32 cellular contexts compared by ENCODE assay signal in the genomic region with DNA sequence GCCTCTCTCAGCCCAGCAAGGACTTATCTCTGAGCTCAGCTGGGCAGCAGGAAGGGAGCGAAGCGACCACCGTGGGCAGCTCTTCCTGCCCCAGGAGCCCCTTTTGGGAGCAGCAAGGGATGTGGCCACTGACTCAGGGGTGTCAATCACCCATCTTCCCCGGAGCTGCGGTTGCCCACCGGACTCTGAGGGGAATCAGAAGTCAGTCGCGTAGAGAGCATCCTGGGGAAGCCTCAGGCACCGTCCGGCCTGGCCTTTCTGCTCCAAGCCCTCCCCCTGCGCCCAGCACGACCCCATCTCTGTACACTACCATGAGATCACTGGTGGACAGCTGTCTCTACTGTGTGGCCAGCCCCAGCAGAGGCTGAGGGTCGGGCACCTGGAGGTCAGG. TPM values are rescaled to one million over a fixed set of nuclear protein-coding genes. Genes with fewer than 3 reads are reported as not detected.
DNase-seq lines count a peak whose midpoint lies in the region; ATAC-seq, FAIRE-seq and TF ChIP-seq lines count a peak whose summit lies in the region.
"Had no signal": no experiment of that assay in that cellular context is flagged by ENCODE, and none has a peak within 500 bp of the region (broad histone marks: within the 10 kb centered on the region; RNA-seq: fewer than 3 reads in every experiment).

No MANE protein-coding gene starts in this region.

- WGBS in K562 (ENCODE audit: insufficient coverage, low coverage, missing lambda C conversion rate) = 22% methylated on average over 13 of the region's 13 CpGs
- 60% methylated on average over 1 of the region's 13 CpGs for WGBS in suprapubic skin

- peak overlapping the region; percentile 45 for H3K27ac ChIP-seq in HL-60 (replicated peaks)
- H3K27ac ChIP-seq in K562 (ENCODE audit: extremely low read depth, low read depth, low read length) = peak overlapping the region; percentile 90
- H3K27ac ChIP-seq in suprapubic skin = no peak overlapping the region
- H3K27ac ChIP-seq: gastroesophageal sphincter, left lung, tibial artery, WERI-Rb-1 had no signal

- ATAC-seq in K562 (peak; percentile 1; the same call in 2 of the 3 replicates), GM21825 (IDR thresholded peaks at IDR 0.05; ENCODE audit: unreplicated experiment) (no peak), GM19035 (IDR thresholded peaks at IDR 0.05; ENCODE audit: unreplicated experiment) (no peak)
- ATAC-seq: gastroesophageal sphincter; left lung; naive thymus-derived CD4-positive, alpha-beta T cell had no signal

- H3K9me1 ChIP-seq in K562 (ENCODE audit: control insufficient read depth, insufficient read depth, low read length) = peaks cover 5% of the 10 kb centered on the region

- peak overlapping the region; percentile 76 for H3K4me2 ChIP-seq in K562 (ENCODE audit: insufficient read depth, low read length)

- in situ Hi-C loops in K562 (cut with MboI) = no loop called here

- intact Hi-C loops in K562 (cut with micrococcal nuclease) (no loop called here), posterior vena cava (cut with DNase I) (no loop called here)

- peaks cover 67 to 71% of the 10 kb centered on the region in 2 experiments for H3K4me1 ChIP-seq in K562 (replicated peaks in 1 of 2; ENCODE audit: control insufficient read depth in 2 of 2, insufficient read depth in 2 of 2, low read length in 2 of 2)
- H3K4me1 ChIP-seq in suprapubic skin = peaks cover 5% of the 10 kb centered on the region
- H3K4me1 ChIP-seq: gastroesophageal sphincter, tibial artery had no signal

- FAIRE-seq in K562 (lab: Jason Lieb, UNC) = no peak
- FAIRE-seq: D721Med, endometrium, HTR-8/SVneo, RCC 7860 had no signal

- TF ChIP-seq RAD21 in K562 (CRISPR knock-in tag; conservative IDR thresholded peaks at IDR 0.05 in 1 of 2, IDR thresholded peaks at IDR 0.05 in 1 of 2) = no peak

- DNase-seq in HL-60 (ENCODE audit: low read depth in 1 of 2, low spot score in 1 of 2) = no peak
- DNase-seq in NB4 (ENCODE audit: low read depth) = peak; percentile 93
- peak in 2 of 4 experiments; percentile 35 to 80 for DNase-seq in K562 (ENCODE audit: extremely low read depth in 1 of 4, low spot score in 3 of 4)
- peak; percentile 50 for DNase-seq in posterior vena cava (ENCODE audit: low spot score)
- DNase-seq in suprapubic skin (ENCODE audit: low spot score in 2 of 2) = no peak
- no peak for DNase-seq in immature natural killer cell
- DNase-seq: activated CD4-positive, alpha-beta T cell treated with anti-CD3 and anti-CD28 coated beads, Interleukin-2, amount 10 ng/mL, durations not matched to agents 7 days and 5 days; activated gamma-delta T cell treated with Interleukin-2 at 50 U/mL for 16 hours; activated T-cell treated with anti-CD3 and anti-CD28 coated beads, Interleukin-2, amount 50 U/mL, for 24 hours; hippocampal formation; naive thymus-derived CD4-positive, alpha-beta T cell; NCI-H1105; NCI-H1930; NCI-H524 treated with DMSO at 0.1 percent for 48 hours; occipital lobe; stimulated activated naive CD4-positive, alpha-beta T cell treated with Interleukin-2 at 50 U/mL for 16 hours; tibial artery had no signal

- TF ChIP-seq POLR2A in NB4 (IDR thresholded peaks at IDR 0.05; ENCODE audit: extremely low read depth, insufficient read length) = no peak
- TF ChIP-seq POLR2A in K562 (conservative IDR thresholded peaks at IDR 0.05) = no peak
- no peak for TF ChIP-seq POLR2A in suprapubic skin (IDR thresholded peaks at IDR 0.05)

- peaks cover 0 to 3% of the 10 kb centered on the region in 2 donors for H3K4me1 Mint-ChIP-seq in immature natural killer cell
- H3K4me1 Mint-ChIP-seq: activated CD4-positive, alpha-beta T cell treated with anti-CD3 and anti-CD28 coated beads, Interleukin-2, amount 10 ng/mL, durations not matched to agents 7 days and 5 days; central memory CD8-positive, alpha-beta T cell had no signal

- H3K4me3 Mint-ChIP-seq in immature natural killer cell = no peak overlapping the region
- H3K4me3 Mint-ChIP-seq: activated CD4-positive, alpha-beta T cell treated with anti-CD3 and anti-CD28 coated beads, Interleukin-2, amount 10 ng/mL, durations not matched to agents 7 days and 5 days; activated T-cell treated with anti-CD3 and anti-CD28 coated beads, Interleukin-2, amount 50 U/mL, for 24 hours; central memory CD8-positive, alpha-beta T cell; dendritic cell treated with granulocyte-macrophage colony-stimulating factor and Interleukin-4, amounts not matched to agents 40 ng/mL and 50 ng/mL, for 4 days; T-helper 1 cell treated with Interleukin-12 subunit alpha and Interleukin-12 subunit beta and Interleukin-4 antibody, amounts not matched to agents 30 μg/mL and 1 μg/mL, for 36 hours had no signal

- H2AFZ ChIP-seq in K562 (ENCODE audit: low read depth, low read length) = peak overlapping the region; percentile 61

- H3K9me3 ChIP-seq in K562 (replicated peaks; ENCODE audit: control insufficient read depth, insufficient read depth, low read depth, low read length) (no peaks in the 10 kb centered on the region), suprapubic skin (no peaks in the 10 kb centered on the region)
- H3K9me3 ChIP-seq: gastroesophageal sphincter, left lung, tibial artery had no signal

- BruUV-seq in K562 (replicated peaks; lab: Mats Ljungman, UMichigan) = no TSS peak

- POLR2A ChIA-PET in K562 (lab: Yijun Ruan, JAX) = interaction anchor here (0.6 to 1.7 kb wide), 6 partner anchors 18 to 51 kb away, joined by 3 to 6 read pairs (median 4); a partner anchor contains a TSS

- no peak overlapping the region for H3K4me3 ChIP-seq in HL-60 (replicated peaks; ENCODE audit: insufficient read depth, low read length)
- H3K4me3 ChIP-seq in NB4 (ENCODE audit: low read depth, low read length) = no peak overlapping the region
- no peak overlapping the region for H3K4me3 ChIP-seq in K562
- no peak overlapping the region for H3K4me3 ChIP-seq in suprapubic skin
- H3K4me3 ChIP-seq: gastroesophageal sphincter, left lung, tibial artery had no signal

- H3K9me3 Mint-ChIP-seq in immature natural killer cell = no peaks in the 10 kb centered on the region
- H3K9me3 Mint-ChIP-seq: activated CD4-positive, alpha-beta T cell treated with anti-CD3 and anti-CD28 coated beads, Interleukin-2, amount 10 ng/mL, durations not matched to agents 7 days and 5 days; activated T-cell treated with anti-CD3 and anti-CD28 coated beads, Interleukin-2, amount 50 U/mL, for 24 hours; central memory CD8-positive, alpha-beta T cell; T-helper 1 cell treated with Interleukin-12 subunit alpha and Interleukin-12 subunit beta and Interleukin-4 antibody, amounts not matched to agents 30 μg/mL and 1 μg/mL, for 36 hours had no signal

- peaks cover 2% of the 10 kb centered on the region; the same call in 1 of the 3 replicates for H3K79me2 ChIP-seq in K562 (ENCODE audit: control insufficient read depth, insufficient read depth, low read length)

- TF ChIP-seq EP300 in K562 (IDR thresholded peaks at IDR 0.05; ENCODE audit: low read length) (peak; percentile 75; the same call in 1 of the 2 replicates), suprapubic skin (IDR thresholded peaks at IDR 0.05) (no peak)

- no peak overlapping the region for H3K27ac Mint-ChIP-seq in immature natural killer cell
- H3K27ac Mint-ChIP-seq: activated CD4-positive, alpha-beta T cell treated with anti-CD3 and anti-CD28 coated beads, Interleukin-2, amount 10 ng/mL, durations not matched to agents 7 days and 5 days; activated T-cell treated with anti-CD3 and anti-CD28 coated beads, Interleukin-2, amount 50 U/mL, for 24 hours; naive thymus-derived CD4-positive, alpha-beta T cell had no signal

- TF ChIP-seq CTCF in HL-60 (IDR thresholded peaks at IDR 0.05; ENCODE audit: insufficient read depth, low read length) (no peak), NB4 (IDR thresholded peaks at IDR 0.05; ENCODE audit: low read depth, low read length) (no peak), K562 (IDR thresholded peaks at IDR 0.05 in 2 of 3, conservative IDR thresholded peaks at IDR 0.05 in 1 of 3; ENCODE audit: insufficient read depth in 2 of 3, low read depth in 1 of 3, low read length in 3 of 3) (no peak), suprapubic skin (IDR thresholded peaks at IDR 0.05) (no peak)

- no peaks in the 10 kb centered on the region for H3K36me3 Mint-ChIP-seq in immature natural killer cell
- H3K36me3 Mint-ChIP-seq: CD14-positive monocyte had no signal

- no peaks in the 10 kb centered on the region for H3K27me3 ChIP-seq in HL-60 (ENCODE audit: insufficient read depth, poor library complexity, severe bottlenecking)
- H3K27me3 ChIP-seq in K562 (ENCODE audit: control insufficient read depth in 2 of 2, insufficient read depth in 2 of 2, low read length in 2 of 2) = no peaks in the 10 kb centered on the region
- H3K27me3 ChIP-seq in suprapubic skin = peaks cover 32% of the 10 kb centered on the region

- H3K9ac ChIP-seq in K562 (ENCODE audit: insufficient read depth in 1 of 2, low read depth in 2 of 2, low read length in 2 of 2) = peak overlapping the region; percentile 67 to 86

- no peaks in the 10 kb centered on the region for H3K36me3 ChIP-seq in K562 (ENCODE audit: control insufficient read depth, insufficient read depth, low read length)
- H3K36me3 ChIP-seq in suprapubic skin = no peaks in the 10 kb centered on the region
- H3K36me3 ChIP-seq: gastroesophageal sphincter, left lung, tibial artery, WERI-Rb-1 had no signal

- CTCF ChIA-PET in K562 (lab: Yijun Ruan, JAX; ENCODE audit: low intra/inter-chr PET ratio) = no interaction called here

- H3K27me3 Mint-ChIP-seq in immature natural killer cell (ENCODE audit: low read depth in 3 of 3) = peaks cover 0 to 5% (median 2%) of the 10 kb centered on the region in 3 donors

- no peaks in the 10 kb centered on the region for H4K20me1 ChIP-seq in K562 (replicated peaks; ENCODE audit: control insufficient read depth, insufficient read depth, low read length)

RNA-seq across cellular contexts. Expression of a gene that starts 24.6 kb away (rescaled TPM):
- 11.1 and 39.0 TPM in 2 replicates for total RNA-seq in K562 (2011; cell fraction: chromatin; rRNA removed; ENCODE audit: low replicate concordance)
- 28.2 and 30.4 TPM in 2 replicates for total RNA-seq in K562 (2011; cell fraction: nucleolus; rRNA removed)
- 20.0 and 26.4 TPM in 2 replicates for total RNA-seq in K562 (2011; cell fraction: nucleoplasm; rRNA removed)
- total RNA-seq in K562 (2014; rRNA removed) (40.3 and 62.9 TPM in 2 replicates), K562 (2014; rRNA removed; fragmentation: Illumina TruSeq; extraction: Trizol) (17.5 and 20.1 TPM in 2 replicates), K562 (2015; rRNA removed; fragmentation: Illumina TruSeq; extraction: Trizol) (34.5 and 34.6 TPM in 2 replicates), K562 (2021) (73.4 and 75.7 TPM in 2 replicates), posterior vena cava (not detected), suprapubic skin (not detected)
- polyA plus RNA-seq in K562 (2011; rRNA removed) (34.4 and 57.7 TPM in 2 replicates), K562 (2014; fragmentation: Illumina TruSeq; extraction: Trizol) (51.8 and 73.3 TPM in 2 replicates), K562 (2014; fragmentation: Nextera tagmentation; extraction: Ambion mirVana) (10 to 100 TPM in 1 of 2 experiments, 1 to 10 TPM in 1; 8.0 to 19.1 TPM), K562 (2014; rRNA removed) (47.2 and 50.1 TPM in 2 replicates), immature natural killer cell (1 to 10 TPM in 2 of 3 donors, not detected in 1; 1.6 to 1.8 TPM)
- 53.6 and 133 TPM in 2 replicates for polyA plus RNA-seq in K562 (2011; cell fraction: cytosol; rRNA removed)
- polyA plus RNA-seq in K562 (2011; cell fraction: nucleus; rRNA removed) = 64.3 and 118 TPM in 2 replicates
- polyA plus RNA-seq in K562 (2012) = 64.2 and 77.5 TPM in 2 replicates
- 16.7 and 22.0 TPM in 2 replicates for polyA minus RNA-seq in K562 (2011; rRNA and poly(A)+ RNA removed)
- polyA minus RNA-seq in K562 (2011; cell fraction: cytosol; rRNA and poly(A)+ RNA removed) = 47.9 and 57.4 TPM in 2 replicates
- polyA minus RNA-seq in K562 (2011; cell fraction: nucleus; rRNA and poly(A)+ RNA removed) = 20.3 and 22.1 TPM in 2 replicates
- total RNA-seq: activated CD4-positive, alpha-beta T cell treated with anti-CD3 and anti-CD28 coated beads, Interleukin-2, amount 10 ng/mL, durations not matched to agents 7 days and 5 days; gastroesophageal sphincter; mesenteric fat pad; occipital lobe had no signal
- polyA plus RNA-seq: naive thymus-derived CD4-positive, alpha-beta T cell had no signal

RNA-seq across cellular contexts. Expression of a gene that starts 27.7 kb away (rescaled TPM):
- 66.1 and 166 TPM in 2 replicates for total RNA-seq in K562 (2011; cell fraction: chromatin; rRNA removed; ENCODE audit: low replicate concordance)
- 99.4 and 113 TPM in 2 replicates for total RNA-seq in K562 (2011; cell fraction: nucleolus; rRNA removed)
- 67.0 and 84.1 TPM in 2 replicates for total RNA-seq in K562 (2011; cell fraction: nucleoplasm; rRNA removed)
- total RNA-seq in K562 (2014; rRNA removed) = 118 and 134 TPM in 2 replicates
- total RNA-seq in K562 (2014; rRNA removed; fragmentation: Illumina TruSeq; extraction: Trizol) = 43.2 and 58.5 TPM in 2 replicates
- total RNA-seq in K562 (2015; rRNA removed; fragmentation: Illumina TruSeq; extraction: Trizol) = 80.7 and 83.7 TPM in 2 replicates
- 106 and 110 TPM in 2 replicates for total RNA-seq in K562 (2021)
- polyA plus RNA-seq in K562 (2011; rRNA removed) = 80.2 TPM in 2 replicates
- 88.7 and 143 TPM in 2 replicates for polyA plus RNA-seq in K562 (2011; cell fraction: cytosol; rRNA removed)
- 254 and 348 TPM in 2 replicates for polyA plus RNA-seq in K562 (2011; cell fraction: nucleus; rRNA removed)
- polyA plus RNA-seq in K562 (2012) = 75.0 and 82.6 TPM in 2 replicates
- polyA plus RNA-seq in K562 (2014; fragmentation: Illumina TruSeq; extraction: Trizol) = 105 and 107 TPM in 2 replicates
- polyA plus RNA-seq in K562 (2014; fragmentation: Nextera tagmentation; extraction: Ambion mirVana) = 1 to 10 TPM; 3.8 to 8.4 TPM
- 95.1 and 107 TPM in 2 replicates for polyA plus RNA-seq in K562 (2014; rRNA removed)
- 52.2 and 85.8 TPM in 2 replicates for polyA minus RNA-seq in K562 (2011; rRNA and poly(A)+ RNA removed)
- polyA minus RNA-seq in K562 (2011; cell fraction: cytosol; rRNA and poly(A)+ RNA removed) = 57.6 and 64.2 TPM in 2 replicates
- 59.4 and 67.3 TPM in 2 replicates for polyA minus RNA-seq in K562 (2011; cell fraction: nucleus; rRNA and poly(A)+ RNA removed)
- 10 to 100 TPM; 25.9 to 27.9 TPM for total RNA-seq in posterior vena cava
- 100 to 1,000 TPM in 1 of 4 donors, 10 to 100 TPM in 3; 55.8 to 103 (median 63.1) TPM for total RNA-seq in suprapubic skin
- polyA plus RNA-seq in immature natural killer cell = 10 to 100 TPM; 31.0 to 52.7 (median 41.0) TPM

RNA-seq across cellular contexts. Expression of a gene that starts 58.6 kb away (rescaled TPM):
- 176 and 239 TPM in 2 replicates for total RNA-seq in K562 (2011; cell fraction: chromatin; rRNA removed; ENCODE audit: low replicate concordance)
- 81.0 and 95.1 TPM in 2 replicates for total RNA-seq in K562 (2011; cell fraction: nucleolus; rRNA removed)
- total RNA-seq in K562 (2011; cell fraction: nucleoplasm; rRNA removed) = 122 and 132 TPM in 2 replicates
- total RNA-seq in K562 (2014; rRNA removed) (6.9 and 12.8 TPM in 2 replicates), K562 (2014; rRNA removed; fragmentation: Illumina TruSeq; extraction: Trizol) (17.6 and 18.6 TPM in 2 replicates), K562 (2015; rRNA removed; fragmentation: Illumina TruSeq; extraction: Trizol) (19.8 and 20.5 TPM in 2 replicates), K562 (2021) (21.1 and 22.8 TPM in 2 replicates), posterior vena cava (10 to 100 TPM; 32.5 to 33.5 TPM), suprapubic skin (100 to 1,000 TPM in 1 of 4 donors, 10 to 100 TPM in 3; 36.4 to 155 (median 46.6) TPM)
- polyA plus RNA-seq in K562 (2011; rRNA removed) (37.6 and 40.1 TPM in 2 replicates), K562 (2014; fragmentation: Illumina TruSeq; extraction: Trizol) (16.9 and 19.4 TPM in 2 replicates), K562 (2014; fragmentation: Nextera tagmentation; extraction: Ambion mirVana) (10 to 100 TPM in 1 of 2 experiments, 1 to 10 TPM in 1; 8.0 to 10.6 TPM), K562 (2014; rRNA removed) (9.7 and 11.5 TPM in 2 replicates), immature natural killer cell (10 to 100 TPM in 1 of 3 donors, 1 to 10 TPM in 2; 2.5 to 11.8 (median 6.8) TPM)
- polyA plus RNA-seq in K562 (2011; cell fraction: cytosol; rRNA removed) = 21.4 and 26.3 TPM in 2 replicates
- 149 and 159 TPM in 2 replicates for polyA plus RNA-seq in K562 (2011; cell fraction: nucleus; rRNA removed)
- 15.2 and 16.8 TPM in 2 replicates for polyA plus RNA-seq in K562 (2012)
- polyA minus RNA-seq in K562 (2011; rRNA and poly(A)+ RNA removed) = 75.4 and 94.9 TPM in 2 replicates
- polyA minus RNA-seq in K562 (2011; cell fraction: cytosol; rRNA and poly(A)+ RNA removed) = 14.1 and 20.7 TPM in 2 replicates
- polyA minus RNA-seq in K562 (2011; cell fraction: nucleus; rRNA and poly(A)+ RNA removed) = 59.4 and 126 TPM in 2 replicates

RNA-seq across cellular contexts. Expression of a gene that starts 58.7 kb away (rescaled TPM):
- 2.0 and 6.1 TPM in 2 replicates for total RNA-seq in K562 (2011; cell fraction: chromatin; rRNA removed; ENCODE audit: low replicate concordance)
- total RNA-seq in K562 (2011; cell fraction: nucleolus; rRNA removed) = 2.8 and 3.8 TPM in 2 replicates
- total RNA-seq in K562 (2011; cell fraction: nucleoplasm; rRNA removed) = 2.3 TPM in 2 replicates
- 0.09 and 0.45 TPM in 2 replicates for total RNA-seq in K562 (2014; rRNA removed)
- 0.15 and 0.16 TPM in 2 replicates for total RNA-seq in K562 (2014; rRNA removed; fragmentation: Illumina TruSeq; extraction: Trizol)
- 0.51 and 0.53 TPM in 2 replicates for total RNA-seq in K562 (2015; rRNA removed; fragmentation: Illumina TruSeq; extraction: Trizol)
- total RNA-seq in K562 (2021) = 3.0 and 4.0 TPM in 2 replicates
- 0.46 and 0.65 TPM in 2 replicates for polyA plus RNA-seq in K562 (2011; rRNA removed)
- 0.32 and 0.43 TPM in 2 replicates for polyA plus RNA-seq in K562 (2011; cell fraction: cytosol; rRNA removed)
- polyA plus RNA-seq in K562 (2011; cell fraction: nucleus; rRNA removed) = 2.8 and 6.2 TPM in 2 replicates
- 0.77 and 2.3 TPM in 2 replicates for polyA plus RNA-seq in K562 (2012)
- 0.62 and 0.91 TPM in 2 replicates for polyA plus RNA-seq in K562 (2014; fragmentation: Illumina TruSeq; extraction: Trizol)
- polyA plus RNA-seq in K562 (2014; fragmentation: Nextera tagmentation; extraction: Ambion mirVana) = not detected
- polyA plus RNA-seq in K562 (2014; rRNA removed) = 0.57 and 0.77 TPM in 2 replicates
- polyA minus RNA-seq in K562 (2011; rRNA and poly(A)+ RNA removed) = 0.14 and 0.21 TPM in 2 replicates
- polyA minus RNA-seq in K562 (2011; cell fraction: cytosol; rRNA and poly(A)+ RNA removed) = not detected in 2 replicates
- polyA minus RNA-seq in K562 (2011; cell fraction: nucleus; rRNA and poly(A)+ RNA removed) = 0.54 and 0.89 TPM in 2 replicates
- total RNA-seq in posterior vena cava = 1 to 10 TPM in 1 of 2 donors, under 1 TPM in 1; 0.51 to 2.8 TPM
- 10 to 100 TPM in 1 of 4 donors, 1 to 10 TPM in 3; 5.2 to 10.7 (median 5.9) TPM for total RNA-seq in suprapubic skin
- not detected for polyA plus RNA-seq in immature natural killer cell
- total RNA-seq: occipital lobe, skeletal muscle tissue had no signal
- polyA plus RNA-seq: CD14-positive monocyte; naive thymus-derived CD4-positive, alpha-beta T cell had no signal

Comparison
In these comparisons a context has a peak if more than half of its experiments do, and no peak if none do; other contexts are left out.
1. DNase-seq: peak in NB4 (single experiment) and posterior vena cava (single experiment); none in HL-60 (0 of 2), suprapubic skin (0 of 2) and immature natural killer cell (0 of 3).
2. RNA of a gene that starts 24.6 kb away (total RNA-seq): 11.1 to 75.7 TPM in K562; not detected in posterior vena cava and not detected in suprapubic skin; every median in the first group is over 10 times any median in the second.